ENCODE assay signal across 23 cellular contexts in genomic region chr20:57890254-57890800, GRCh38.
"Had no signal": no experiment of that assay in that cellular context is flagged by ENCODE, and none has a peak within 500 bp of the region (broad histone marks: within the 10 kb centered on the region; RNA-seq: fewer than 3 reads in every experiment).

No MANE protein-coding gene starts in this region.

- H3K4me3 ChIP-seq: mucosa of descending colon, pancreas, psoas muscle, right atrium auricular region, smooth muscle cell, thyroid gland had no signal

- H3K27me3 ChIP-seq: pancreas, right atrium auricular region, thyroid gland had no signal

- H3K4me3 Mint-ChIP-seq: activated B cell treated with CpG ODN at 0.5 μM for 24 hours; activated CD4-positive, alpha-beta memory T cell treated with anti-CD3 and anti-CD28 coated beads, Interleukin-2, amount 10 ng/mL, durations not matched to agents 7 days and 5 days; activated naive CD8-positive, alpha-beta T cell treated with anti-CD3 and anti-CD28 coated beads, Interleukin-2, amount 50 U/mL, for 24 hours; activated T-cell treated with anti-CD3 and anti-CD28 coated beads, Interleukin-2, amount 50 U/mL, for 72 hours; dendritic cell treated with granulocyte-macrophage colony-stimulating factor and Interleukin-4, amounts not matched to agents 40 ng/mL and 50 ng/mL, for 4 days; memory B cell; T-helper 17 cell had no signal

- H3K27ac ChIP-seq: neutrophil, pancreas, psoas muscle, right atrium auricular region, thyroid gland had no signal

- ATAC-seq: activated naive CD8-positive, alpha-beta T cell treated with anti-CD3 and anti-CD28 coated beads, Interleukin-2, amount 50 U/mL, for 24 hours; activated T-cell treated with anti-CD3 and anti-CD28 coated beads, Interleukin-2, amount 50 U/mL, for 72 hours; left colon; mucosa of descending colon; pancreas; psoas muscle; T-helper 17 cell had no signal

- H3K36me3 Mint-ChIP-seq: memory B cell, naive B cell had no signal

- H3K36me3 ChIP-seq: neutrophil, pancreas, right atrium auricular region, thyroid gland had no signal

- H3K9me3 Mint-ChIP-seq: activated B cell treated with CpG ODN at 0.5 μM for 24 hours; activated CD4-positive, alpha-beta memory T cell treated with anti-CD3 and anti-CD28 coated beads, Interleukin-2, amount 10 ng/mL, durations not matched to agents 7 days and 5 days; activated T-cell treated with anti-CD3 and anti-CD28 coated beads, Interleukin-2, amount 50 U/mL, for 72 hours had no signal

- H3K27ac Mint-ChIP-seq: activated B cell treated with CpG ODN at 0.5 μM for 24 hours; activated CD4-positive, alpha-beta memory T cell treated with anti-CD3 and anti-CD28 coated beads, Interleukin-2, amount 10 ng/mL, durations not matched to agents 7 days and 5 days; activated naive CD8-positive, alpha-beta T cell treated with anti-CD3 and anti-CD28 coated beads, Interleukin-2, amount 50 U/mL, for 24 hours; activated T-cell treated with anti-CD3 and anti-CD28 coated beads, Interleukin-2, amount 50 U/mL, for 72 hours; dendritic cell treated with granulocyte-macrophage colony-stimulating factor and Interleukin-4, amounts not matched to agents 40 ng/mL and 50 ng/mL, for 4 days; memory B cell; T-helper 17 cell had no signal

- DNase-seq: activated B cell treated with CpG ODN at 0.5 μM for 24 hours; activated CD4-positive, alpha-beta memory T cell treated with anti-CD3 and anti-CD28 coated beads, Interleukin-2, amount 10 ng/mL, durations not matched to agents 7 days and 5 days; activated CD4-positive, alpha-beta T cell treated with anti-CD3 and anti-CD28 coated beads for 48 hours; activated gamma-delta T cell; activated naive CD4-positive, alpha-beta T cell treated with anti-CD3 and anti-CD28 coated beads, Interleukin-2, amount 50 U/mL, for 16 hours; activated naive CD8-positive, alpha-beta T cell treated with anti-CD3 and anti-CD28 coated beads, Interleukin-2, amount 50 U/mL, for 24 hours; activated T-cell treated with anti-CD3 and anti-CD28 coated beads, Interleukin-2, amount 50 U/mL, for 72 hours; effector CD4-positive, alpha-beta T cell; mucosa of descending colon; naive B cell; pancreas; psoas muscle; stimulated activated CD4-positive, alpha-beta T cell treated with anti-CD3 and anti-CD28 coated beads, Interleukin-2, amount 100 ng/mL, for 48 hours; stimulated activated naive CD4-positive, alpha-beta T cell treated with Interleukin-2 at 50 U/mL for 16 hours; SW 1271; T-helper 17 cell; thyroid gland had no signal

- H3K9me3 ChIP-seq: mucosa of descending colon, neutrophil, pancreas, thyroid gland had no signal

- H3K4me1 ChIP-seq: pancreas, psoas muscle, right atrium auricular region, thyroid gland had no signal

- H3K4me1 Mint-ChIP-seq: activated B cell treated with CpG ODN at 0.5 μM for 24 hours; activated CD4-positive, alpha-beta memory T cell treated with anti-CD3 and anti-CD28 coated beads, Interleukin-2, amount 10 ng/mL, durations not matched to agents 7 days and 5 days; activated naive CD8-positive, alpha-beta T cell treated with anti-CD3 and anti-CD28 coated beads, Interleukin-2, amount 50 U/mL, for 24 hours; naive B cell; T-helper 17 cell had no signal
